Comparison of ENCODE assay signal across 8 cellular contexts in genomic region chr3:129593595-129594339, GRCh38. TPM values are rescaled to one million over a fixed set of nuclear protein-coding genes. Genes with fewer than 3 reads are reported as not detected.
DNase-seq lines count a peak whose midpoint lies in the region; ATAC-seq and TF ChIP-seq lines count a peak whose summit lies in the region.

No MANE protein-coding gene starts in this region.

- TF ChIP-seq CTCF in endothelial cell (IDR thresholded peaks at IDR 0.05; ENCODE audit: unreplicated experiment) (no peak), sigmoid colon (IDR thresholded peaks at IDR 0.05) (no peak)

- peak overlapping the region; percentile 53 for H3K4me3 Mint-ChIP-seq in endothelial cell (ENCODE audit: unreplicated experiment)

- DNase-seq in CD1c-positive myeloid dendritic cell (ENCODE audit: extremely low spot score) = peak; percentile 86
- DNase-seq in NCI-H1105 treated with DMSO at 0.1 percent for 48 hours (lab: John Stamatoyannopoulos, UW) = peak; percentile 90
- peak; percentile 35 for DNase-seq in activated CD4-positive, alpha-beta T cell treated with anti-CD3 and anti-CD28 coated beads, Interleukin-2, amount 50 U/mL, for 1 hour
- no peak for DNase-seq in endothelial cell (ENCODE audit: low spot score)
- no peak for DNase-seq in sigmoid colon

- no peak for TF ChIP-seq POLR2A in sigmoid colon (IDR thresholded peaks at IDR 0.05)

- H3K36me3 Mint-ChIP-seq in endothelial cell (ENCODE audit: low read depth, unreplicated experiment) = peaks cover 25% of the 10 kb centered on the region

- H3K9me3 Mint-ChIP-seq in endothelial cell (ENCODE audit: unreplicated experiment) = no peaks in the 10 kb centered on the region

- H3K27me3 ChIP-seq in sigmoid colon = no peaks in the 10 kb centered on the region

- ATAC-seq in HG02840 (IDR thresholded peaks at IDR 0.05; ENCODE audit: low FRiP score, unreplicated experiment) (no peak), GM21825 (IDR thresholded peaks at IDR 0.05; ENCODE audit: unreplicated experiment) (no peak), GM21515 (IDR thresholded peaks at IDR 0.05; ENCODE audit: unreplicated experiment) (no peak)

- 24% methylated on average over 22 of the region's 22 CpGs for WGBS in sigmoid colon, 2 donors

- H3K27ac ChIP-seq in sigmoid colon = peak overlapping the region; percentile 70 to 82 (median 78)

- peak overlapping the region; percentile 87 for H3K27ac Mint-ChIP-seq in endothelial cell (ENCODE audit: unreplicated experiment)

- H3K27me3 Mint-ChIP-seq in endothelial cell (ENCODE audit: unreplicated experiment) = peaks cover 8% of the 10 kb centered on the region

- TF ChIP-seq EP300 in sigmoid colon (IDR thresholded peaks at IDR 0.05) = no peak

- H3K36me3 ChIP-seq in sigmoid colon = no peaks in the 10 kb centered on the region

- peaks cover 0 to 81% (median 66%) of the 10 kb centered on the region in 4 donors for H3K4me1 ChIP-seq in sigmoid colon

- H3K9me3 ChIP-seq in sigmoid colon = no peaks in the 10 kb centered on the region

- no peak overlapping the region for H3K4me3 ChIP-seq in sigmoid colon

- intact Hi-C loops in sigmoid colon (cut with DNase I) = no loop called here

- peaks cover 75% of the 10 kb centered on the region for H3K4me1 Mint-ChIP-seq in endothelial cell (ENCODE audit: unreplicated experiment)

RNA-seq across cellular contexts. Expression of gene PLXND1, which starts 12.7 kb away (rescaled TPM):
- total RNA-seq in endothelial cell (ENCODE audit: unreplicated experiment) = 1,753 TPM
- 10 to 100 TPM; 36.9 to 77.0 (median 61.8) TPM for total RNA-seq in sigmoid colon
- polyA plus RNA-seq in sigmoid colon = 10 to 100 TPM in 2 of 3 donors, 1 to 10 TPM in 1; 9.6 to 42.0 (median 15.7) TPM

RNA-seq across cellular contexts. Expression of gene H1-8, which starts 50.8 kb away (rescaled TPM):
- total RNA-seq in endothelial cell (ENCODE audit: unreplicated experiment) (2.7 TPM), sigmoid colon (not detected)
- not detected for polyA plus RNA-seq in sigmoid colon

Comparison
In these comparisons a context has a peak if more than half of its experiments do, and no peak if none do; other contexts are left out.
1. DNase-seq: peak in CD1c-positive myeloid dendritic cell (single experiment), NCI-H1105 treated with DMSO at 0.1 percent for 48 hours (single experiment) and activated CD4-positive, alpha-beta T cell treated with anti-CD3 and anti-CD28 coated beads, Interleukin-2, amount 50 U/mL, for 1 hour (single experiment); none in endothelial cell (single experiment) and sigmoid colon (single experiment).
2. RNA of gene PLXND1, which starts 12.7 kb away (total RNA-seq): 1,753 TPM in endothelial cell (single experiment); 36.9 to 77.0 TPM in sigmoid colon; every median in the first group is over 10 times any median in the second.